12 cellular contexts compared by ENCODE assay signal in the genomic region with DNA sequence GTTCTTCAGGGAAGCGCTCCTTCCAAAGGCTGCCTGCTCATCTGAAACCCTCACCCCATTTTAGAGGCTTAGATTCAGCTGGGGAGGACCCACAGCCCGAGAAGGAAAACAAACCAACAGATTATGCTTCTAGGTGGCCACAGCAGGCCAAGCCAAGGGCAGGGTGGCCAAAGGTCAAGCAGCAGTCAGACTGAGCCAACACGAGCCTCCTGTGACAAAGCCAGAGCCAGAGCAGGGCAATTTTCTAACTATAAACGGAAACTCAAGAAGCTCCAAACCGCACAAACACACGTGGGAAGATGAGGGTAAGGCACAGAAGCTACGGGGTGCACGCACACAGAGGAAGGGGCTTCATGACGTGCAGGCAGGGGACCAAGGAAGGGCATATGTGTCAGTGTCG.
A peak's percentile ranks its signal among the peaks of the same experiment; 100 is the strongest.
DNase-seq lines count a peak whose midpoint lies in the region; ATAC-seq, FAIRE-seq and TF ChIP-seq lines count a peak whose summit lies in the region.
"Had no signal": no experiment of that assay in that cellular context is flagged by ENCODE, and none has a peak within 500 bp of the region (broad histone marks: within the 10 kb centered on the region; RNA-seq: fewer than 3 reads in every experiment).

No MANE protein-coding gene starts in this region.

- H3K9ac ChIP-seq in Loucy (ENCODE audit: low read depth, low read length, poor library complexity, severe bottlenecking) (no peak overlapping the region), neural progenitor cell (no peak overlapping the region)

- ATAC-seq in CD8-positive, alpha-beta T cell: no peak
- ATAC-seq: K562 had no signal

- H3K36me3 ChIP-seq in CD8-positive, alpha-beta T cell (ENCODE audit: insufficient read depth, low read length): no peaks in the 10 kb centered on the region
- H3K36me3 ChIP-seq in Loucy (ENCODE audit: insufficient read depth, low read length) (no peaks in the 10 kb centered on the region), neural progenitor cell (no peaks in the 10 kb centered on the region), OCI-LY7 (ENCODE audit: insufficient read depth, low read length) (no peaks in the 10 kb centered on the region)

- intact Hi-C loops in CD8-positive, alpha-beta T cell (cut with DNase I, micrococcal nuclease): no loop called here
- intact Hi-C loops in OCI-LY7 (cut with micrococcal nuclease; ENCODE audit: unreplicated experiment): no loop called here

- no peaks in the 10 kb centered on the region for H3K9me3 Mint-ChIP-seq in CD8-positive, alpha-beta T cell
- no peaks in the 10 kb centered on the region for H3K9me3 Mint-ChIP-seq in neural progenitor cell

- H3K9me2 ChIP-seq in Loucy (replicated peaks; ENCODE audit: low read depth, low read length): no peaks in the 10 kb centered on the region
- no peaks in the 10 kb centered on the region for H3K9me2 ChIP-seq in OCI-LY7 (ENCODE audit: insufficient read depth, low read length)

- H3K4me3 ChIP-seq in CD8-positive, alpha-beta T cell (ENCODE audit: low read depth, low read length): no peak overlapping the region
- H3K4me3 ChIP-seq in Loucy (ENCODE audit: low read length, poor library complexity, severe bottlenecking) (no peak overlapping the region), neural progenitor cell (no peak overlapping the region), OCI-LY7 (ENCODE audit: low read depth, low read length, poor library complexity, severe bottlenecking) (no peak overlapping the region)
- H3K4me3 ChIP-seq: K562, lung, skin epidermis had no signal

- no peaks in the 10 kb centered on the region for H3K9me3 ChIP-seq in CD8-positive, alpha-beta T cell (ENCODE audit: low read length)
- H3K9me3 ChIP-seq in Loucy (ENCODE audit: insufficient read depth, low read depth, low read length): no peaks in the 10 kb centered on the region
- H3K9me3 ChIP-seq in neural progenitor cell (ENCODE audit: low read depth): no peaks in the 10 kb centered on the region
- H3K9me3 ChIP-seq in OCI-LY7 (ENCODE audit: low read length): no peaks in the 10 kb centered on the region

- H3K4me2 ChIP-seq in Loucy (ENCODE audit: low read depth, low read length, poor library complexity, severe bottlenecking) (peak overlapping the region; percentile 28), neural progenitor cell (no peak overlapping the region), OCI-LY7 (ENCODE audit: low read length) (no peak overlapping the region)

- TF ChIP-seq CTCF in CD8-positive, alpha-beta T cell (IDR thresholded peaks at IDR 0.05): no peak
- TF ChIP-seq CTCF in Loucy (conservative IDR thresholded peaks at IDR 0.05; ENCODE audit: low read length) (no peak), neural progenitor cell (IDR thresholded peaks at IDR 0.05) (no peak), OCI-LY7 (conservative IDR thresholded peaks at IDR 0.05; ENCODE audit: low read length) (no peak)

- H4K20me1 ChIP-seq in Loucy (ENCODE audit: insufficient read depth, low read length, poor library complexity, severe bottlenecking): no peaks in the 10 kb centered on the region
- no peaks in the 10 kb centered on the region for H4K20me1 ChIP-seq in neural progenitor cell (ENCODE audit: low read depth)
- no peaks in the 10 kb centered on the region for H4K20me1 ChIP-seq in OCI-LY7 (ENCODE audit: insufficient read depth, low read length)

- no peak for FAIRE-seq in frontal cortex (lab: Jason Lieb, UNC)
- FAIRE-seq: GM18507, K562 had no signal

- POLR2A ChIA-PET in CD8-positive, alpha-beta T cell (lab: Charles Lee): interaction anchor here (0.9 kb wide), 1 partner anchor 19 kb away, joined by 3 read pairs; no protein-coding TSS in a partner anchor
- POLR2A ChIA-PET in OCI-LY7 (lab: Charles Lee): interaction anchor here (0.7 kb wide), 1 partner anchor 152 kb away, joined by 3 read pairs; no protein-coding TSS in a partner anchor

- DNase-seq in CD8-positive, alpha-beta T cell: no peak
- DNase-seq in fibroblast of peridontal ligament (ENCODE audit: extremely low read depth): peak; percentile 63
- no peak for DNase-seq in neural progenitor cell (ENCODE audit: low spot score)
- no peak for DNase-seq in NCI-H2107 treated with DMSO at 0.1 percent for 48 hours (lab: John Stamatoyannopoulos, UW; ENCODE audit: unreplicated experiment)
- no peak for DNase-seq in frontal cortex (ENCODE audit: low spot score in 2 of 2)
- DNase-seq in OCI-LY7 (ENCODE audit: low spot score): no peak
- DNase-seq in epidermal melanocyte (ENCODE audit: insufficient read length, low spot score): no peak

- H3K27ac Mint-ChIP-seq in CD8-positive, alpha-beta T cell: no peak overlapping the region
- H3K27ac Mint-ChIP-seq in neural progenitor cell: peak overlapping the region; percentile 80

- no peaks in the 10 kb centered on the region for H3K36me3 Mint-ChIP-seq in CD8-positive, alpha-beta T cell
- H3K36me3 Mint-ChIP-seq in neural progenitor cell: peaks cover 16% of the 10 kb centered on the region

- H3F3A ChIP-seq in Loucy (ENCODE audit: low read depth) (no peaks in the 10 kb centered on the region), neural progenitor cell (ENCODE audit: low read depth) (no peaks in the 10 kb centered on the region)

- peaks cover 17% of the 10 kb centered on the region for H3K4me1 Mint-ChIP-seq in CD8-positive, alpha-beta T cell (ENCODE audit: low read depth)
- H3K4me1 Mint-ChIP-seq in neural progenitor cell: peaks cover 32% of the 10 kb centered on the region

- H3K79me2 ChIP-seq in Loucy (ENCODE audit: insufficient read depth, low read length) (no peaks in the 10 kb centered on the region), neural progenitor cell (ENCODE audit: low read depth) (no peaks in the 10 kb centered on the region), OCI-LY7 (ENCODE audit: insufficient read depth, low read depth, low read length) (no peaks in the 10 kb centered on the region)

- no peak overlapping the region for H3K27ac ChIP-seq in CD8-positive, alpha-beta T cell (ENCODE audit: low read depth, low read length)
- H3K27ac ChIP-seq in neural progenitor cell (no peak overlapping the region), OCI-LY7 (ENCODE audit: low read depth, low read length, poor library complexity, severe bottlenecking) (no peak overlapping the region)

- H3K27me3 ChIP-seq in CD8-positive, alpha-beta T cell (ENCODE audit: insufficient read depth, low read length): no peaks in the 10 kb centered on the region
- H3K27me3 ChIP-seq in Loucy (ENCODE audit: insufficient read depth, low read length, poor library complexity, severe bottlenecking) (no peaks in the 10 kb centered on the region), neural progenitor cell (no peaks in the 10 kb centered on the region)

- BruUV-seq in OCI-LY7 (replicated peaks; lab: Mats Ljungman, UMichigan): no TSS peak

- peak overlapping the region; percentile 23 for H3K4me3 Mint-ChIP-seq in CD8-positive, alpha-beta T cell
- peak overlapping the region; percentile 37 for H3K4me3 Mint-ChIP-seq in neural progenitor cell

- CTCF ChIA-PET in CD8-positive, alpha-beta T cell (lab: Charles Lee): interaction anchor here (0.6 to 1.5 kb wide), 2 partner anchors 18 to 219 kb away, joined by 3 to 5 read pairs; no protein-coding TSS in a partner anchor
- CTCF ChIA-PET in OCI-LY7 (lab: Charles Lee; ENCODE audit: unreplicated experiment): no interaction called here

- H3K4me1 ChIP-seq in CD8-positive, alpha-beta T cell (ENCODE audit: insufficient read depth, low read length): peaks cover 10% of the 10 kb centered on the region
- no peaks in the 10 kb centered on the region for H3K4me1 ChIP-seq in Loucy (ENCODE audit: insufficient read depth, low read length, poor library complexity, severe bottlenecking)
- peaks cover 11% of the 10 kb centered on the region for H3K4me1 ChIP-seq in neural progenitor cell
- no peaks in the 10 kb centered on the region for H3K4me1 ChIP-seq in OCI-LY7 (ENCODE audit: insufficient read depth, low read length, poor library complexity, severe bottlenecking)

- H2AFZ ChIP-seq in Loucy (ENCODE audit: low read length) (no peak overlapping the region), neural progenitor cell (replicated peaks) (no peak overlapping the region), OCI-LY7 (ENCODE audit: low read length) (no peak overlapping the region)

- peaks cover 9% of the 10 kb centered on the region for H3K27me3 Mint-ChIP-seq in CD8-positive, alpha-beta T cell (ENCODE audit: low read depth)
- peaks cover 3% of the 10 kb centered on the region for H3K27me3 Mint-ChIP-seq in neural progenitor cell (ENCODE audit: insufficient read depth, low read depth)
